In the genomic region with DNA sequence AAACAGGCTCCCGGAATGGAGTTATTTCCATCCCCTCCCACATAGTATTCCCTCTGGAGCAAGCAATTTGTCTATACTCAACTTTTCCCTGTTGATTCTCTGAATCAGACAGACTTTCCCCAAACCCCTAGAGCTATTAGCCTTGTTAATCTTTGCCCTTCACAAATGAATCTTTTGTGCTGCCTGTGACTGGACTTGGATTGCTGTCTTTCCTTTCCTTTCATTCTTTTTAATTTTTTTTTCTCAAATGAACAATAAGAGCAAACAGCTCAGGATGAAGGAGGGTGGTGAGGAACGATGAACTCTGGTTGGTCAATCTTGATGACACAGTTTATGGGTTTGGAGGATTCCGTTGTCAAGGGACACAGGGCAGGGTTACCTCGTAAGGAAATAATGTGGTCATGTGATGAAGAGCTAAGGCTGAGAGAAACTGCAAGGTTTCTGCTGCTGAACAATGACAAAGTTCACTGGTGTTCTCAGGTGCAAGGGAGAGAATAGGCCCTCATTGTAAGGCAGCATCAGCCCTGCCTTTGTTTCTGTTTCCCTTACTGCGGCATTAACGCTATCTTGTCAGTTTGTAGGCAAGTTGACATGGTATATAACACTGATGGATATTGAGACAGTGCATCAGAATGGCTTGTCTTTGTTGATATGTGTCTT, we compare ENCODE assay signal across 12 cellular contexts.
DNase-seq lines count a peak whose midpoint lies in the region; ATAC-seq and TF ChIP-seq lines count a peak whose summit lies in the region.
"Had no signal": no experiment of that assay in that cellular context is flagged by ENCODE, and none has a peak within 500 bp of the region (broad histone marks: within the 10 kb centered on the region; RNA-seq: fewer than 3 reads in every experiment).

No MANE protein-coding gene starts in this region.

- H3K4me3 Mint-ChIP-seq in GM23338 = no peak overlapping the region
- no peak overlapping the region for H3K4me3 Mint-ChIP-seq in activated CD4-positive, alpha-beta memory T cell treated with anti-CD3 and anti-CD28 coated beads for 36 hours
- H3K4me3 Mint-ChIP-seq: activated T-cell treated with anti-CD3 and anti-CD28 coated beads, Interleukin-2, amount 50 U/mL, for 72 hours; central memory CD8-positive, alpha-beta T cell had no signal

- H3K4me3 ChIP-seq in GM23338 = no peak overlapping the region
- H3K4me3 ChIP-seq in NB4 (ENCODE audit: low read depth, low read length) = no peak overlapping the region
- H3K4me3 ChIP-seq in colonic mucosa = no peak overlapping the region
- H3K4me3 ChIP-seq in mucosa of descending colon = no peak overlapping the region
- H3K4me3 ChIP-seq in SJCRH30 = no peak overlapping the region

- TF ChIP-seq CTCF in GM23338 (conservative IDR thresholded peaks at IDR 0.05; ENCODE audit: low read depth in 2 of 2) (no peak), NB4 (IDR thresholded peaks at IDR 0.05; ENCODE audit: low read depth, low read length) (no peak), colonic mucosa (IDR thresholded peaks at IDR 0.05) (no peak), mucosa of descending colon (IDR thresholded peaks at IDR 0.05) (no peak)

- DNase-seq in GM23338 (ENCODE audit: low spot score) (peak; percentile 27), NB4 (ENCODE audit: low read depth) (peak; percentile 85), colonic mucosa (peak; percentile 25), mucosa of descending colon (peak in 1 of 3 donors; percentile 3), SJCRH30 (no peak), COLO668 (lab: John Stamatoyannopoulos, UW; ENCODE audit: unreplicated experiment) (no peak)
- no peak for DNase-seq in activated CD4-positive, alpha-beta memory T cell treated with anti-CD3 and anti-CD28 coated beads for 36 hours
- DNase-seq in stimulated activated CD8-positive, alpha-beta memory T cell treated with anti-CD3 and anti-CD28 coated beads, Interleukin-4, amount 100 ng/mL, for 48 hours = no peak
- DNase-seq: activated T-cell treated with anti-CD3 and anti-CD28 coated beads, Interleukin-2, amount 50 U/mL, for 72 hours; NCI-H187 treated with DMSO at 0.1 percent for 48 hours had no signal

- H3K79me2 ChIP-seq in GM23338 (replicated peaks; ENCODE audit: insufficient read depth) = no peaks in the 10 kb centered on the region

- no peaks in the 10 kb centered on the region for H4K20me1 ChIP-seq in GM23338 (replicated peaks; ENCODE audit: insufficient read depth)

- H3K9ac ChIP-seq in colonic mucosa (ENCODE audit: low read depth in 2 of 2, low read length in 2 of 2) = no peak overlapping the region

- H3K4me2 ChIP-seq in GM23338 = no peak overlapping the region

- H3K27ac Mint-ChIP-seq in GM23338 = peak overlapping the region; percentile 57; the same call in 1 of the 2 replicates
- H3K27ac Mint-ChIP-seq in activated CD4-positive, alpha-beta memory T cell treated with anti-CD3 and anti-CD28 coated beads for 36 hours = no peak overlapping the region
- H3K27ac Mint-ChIP-seq: activated T-cell treated with anti-CD3 and anti-CD28 coated beads, Interleukin-2, amount 50 U/mL, for 72 hours had no signal

- H3F3A ChIP-seq in GM23338 (replicated peaks; ENCODE audit: low read depth) = no peaks in the 10 kb centered on the region

- H3K27ac ChIP-seq in GM23338 (ENCODE audit: low read depth) (no peak overlapping the region), colonic mucosa (no peak overlapping the region), SJCRH30 (no peak overlapping the region)
- H3K27ac ChIP-seq: HL-60 had no signal

- no peaks in the 10 kb centered on the region for H3K9me3 Mint-ChIP-seq in GM23338
- H3K9me3 Mint-ChIP-seq in activated CD4-positive, alpha-beta memory T cell treated with anti-CD3 and anti-CD28 coated beads for 36 hours = peaks cover 2% of the 10 kb centered on the region

- H3K36me3 Mint-ChIP-seq in GM23338 (ENCODE audit: low read depth) = no peaks in the 10 kb centered on the region
- H3K36me3 Mint-ChIP-seq in activated CD4-positive, alpha-beta memory T cell treated with anti-CD3 and anti-CD28 coated beads for 36 hours = no peaks in the 10 kb centered on the region

- H3K4me1 ChIP-seq in GM23338 (ENCODE audit: insufficient read depth) = no peaks in the 10 kb centered on the region
- H3K4me1 ChIP-seq in colonic mucosa = no peaks in the 10 kb centered on the region
- no peaks in the 10 kb centered on the region for H3K4me1 ChIP-seq in mucosa of descending colon (ENCODE audit: low read depth)
- no peaks in the 10 kb centered on the region for H3K4me1 ChIP-seq in SJCRH30

- H3K4me1 Mint-ChIP-seq in GM23338 = no peaks in the 10 kb centered on the region
- no peaks in the 10 kb centered on the region for H3K4me1 Mint-ChIP-seq in activated CD4-positive, alpha-beta memory T cell treated with anti-CD3 and anti-CD28 coated beads for 36 hours (ENCODE audit: low read depth)
- H3K4me1 Mint-ChIP-seq: central memory CD8-positive, alpha-beta T cell had no signal

- H3K27me3 ChIP-seq in GM23338 (ENCODE audit: insufficient read depth) (no peaks in the 10 kb centered on the region), colonic mucosa (no peaks in the 10 kb centered on the region), SJCRH30 (no peaks in the 10 kb centered on the region)

- ATAC-seq in GM23338 (no peak; the same call in 2 of the 3 replicates), mucosa of descending colon (peak; percentile 77)
- ATAC-seq: activated T-cell treated with anti-CD3 and anti-CD28 coated beads, Interleukin-2, amount 50 U/mL, for 72 hours had no signal

- H3K9me2 ChIP-seq in GM23338 (ENCODE audit: insufficient read depth) = no peaks in the 10 kb centered on the region

- H3K36me3 ChIP-seq in GM23338 (ENCODE audit: insufficient read depth) (no peaks in the 10 kb centered on the region), colonic mucosa (no peaks in the 10 kb centered on the region), mucosa of descending colon (ENCODE audit: low read depth) (no peaks in the 10 kb centered on the region), SJCRH30 (no peaks in the 10 kb centered on the region)

- intact Hi-C loops in colonic mucosa (cut with DNase I) = no loop called here
- intact Hi-C loops in mucosa of descending colon (cut with DNase I, micrococcal nuclease) = no loop called here
- intact Hi-C loops in activated CD4-positive, alpha-beta memory T cell treated with anti-CD3 and anti-CD28 coated beads for 36 hours (cut with micrococcal nuclease) = no loop called here

- H3K9me3 ChIP-seq in colonic mucosa = no peaks in the 10 kb centered on the region
- no peaks in the 10 kb centered on the region for H3K9me3 ChIP-seq in mucosa of descending colon
- H3K9me3 ChIP-seq in SJCRH30 (replicated peaks) = no peaks in the 10 kb centered on the region

- TF ChIP-seq POLR2A in NB4 (IDR thresholded peaks at IDR 0.05; ENCODE audit: extremely low read depth, insufficient read length) = no peak

- CTCF ChIA-PET in activated CD4-positive, alpha-beta memory T cell treated with anti-CD3 and anti-CD28 coated beads for 36 hours (lab: Charles Lee) = no interaction called here

- H2AFZ ChIP-seq in GM23338 = no peak overlapping the region

- H3K27me3 Mint-ChIP-seq in GM23338 (ENCODE audit: insufficient read depth, low read depth, poor library complexity) = no peaks in the 10 kb centered on the region
- no peaks in the 10 kb centered on the region for H3K27me3 Mint-ChIP-seq in activated CD4-positive, alpha-beta memory T cell treated with anti-CD3 and anti-CD28 coated beads for 36 hours
- H3K27me3 Mint-ChIP-seq: central memory CD8-positive, alpha-beta T cell had no signal

- POLR2A ChIA-PET in activated CD4-positive, alpha-beta memory T cell treated with anti-CD3 and anti-CD28 coated beads for 36 hours (lab: Charles Lee) = no interaction called here

TF ChIP-seq in GM23338, 12 proteins besides CTCF, POLR2A, EP300 and RAD21 (continues in another document):
- TF ChIP-seq, protein P1, sequence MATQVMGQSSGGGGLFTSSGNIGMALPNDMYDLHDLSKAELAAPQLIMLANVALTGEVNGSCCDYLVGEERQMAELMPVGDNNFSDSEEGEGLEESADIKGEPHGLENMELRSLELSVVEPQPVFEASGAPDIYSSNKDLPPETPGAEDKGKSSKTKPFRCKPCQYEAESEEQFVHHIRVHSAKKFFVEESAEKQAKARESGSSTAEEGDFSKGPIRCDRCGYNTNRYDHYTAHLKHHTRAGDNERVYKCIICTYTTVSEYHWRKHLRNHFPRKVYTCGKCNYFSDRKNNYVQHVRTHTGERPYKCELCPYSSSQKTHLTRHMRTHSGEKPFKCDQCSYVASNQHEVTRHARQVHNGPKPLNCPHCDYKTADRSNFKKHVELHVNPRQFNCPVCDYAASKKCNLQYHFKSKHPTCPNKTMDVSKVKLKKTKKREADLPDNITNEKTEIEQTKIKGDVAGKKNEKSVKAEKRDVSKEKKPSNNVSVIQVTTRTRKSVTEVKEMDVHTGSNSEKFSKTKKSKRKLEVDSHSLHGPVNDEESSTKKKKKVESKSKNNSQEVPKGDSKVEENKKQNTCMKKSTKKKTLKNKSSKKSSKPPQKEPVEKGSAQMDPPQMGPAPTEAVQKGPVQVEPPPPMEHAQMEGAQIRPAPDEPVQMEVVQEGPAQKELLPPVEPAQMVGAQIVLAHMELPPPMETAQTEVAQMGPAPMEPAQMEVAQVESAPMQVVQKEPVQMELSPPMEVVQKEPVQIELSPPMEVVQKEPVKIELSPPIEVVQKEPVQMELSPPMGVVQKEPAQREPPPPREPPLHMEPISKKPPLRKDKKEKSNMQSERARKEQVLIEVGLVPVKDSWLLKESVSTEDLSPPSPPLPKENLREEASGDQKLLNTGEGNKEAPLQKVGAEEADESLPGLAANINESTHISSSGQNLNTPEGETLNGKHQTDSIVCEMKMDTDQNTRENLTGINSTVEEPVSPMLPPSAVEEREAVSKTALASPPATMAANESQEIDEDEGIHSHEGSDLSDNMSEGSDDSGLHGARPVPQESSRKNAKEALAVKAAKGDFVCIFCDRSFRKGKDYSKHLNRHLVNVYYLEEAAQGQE (IDR thresholded peaks at IDR 0.05; ENCODE audit: unreplicated experiment) = no peak
- TF ChIP-seq ZNF331 (CRISPR knock-in tag; IDR thresholded peaks at IDR 0.05; ENCODE audit: low read depth) (no peak), POLR2AphosphoS5 (IDR thresholded peaks at IDR 0.05; ENCODE audit: low read depth) (no peak), ZNF114 (CRISPR knock-in tag; IDR thresholded peaks at IDR 0.05) (no peak), EZH2phosphoT487 (IDR thresholded peaks at IDR 0.05; ENCODE audit: unreplicated experiment) (no peak)

Comparison
In these comparisons a context has a peak if more than half of its experiments do, and no peak if none do; other contexts are left out.
1. DNase-seq: peak in GM23338 (single experiment), NB4 (single experiment) and colonic mucosa (single experiment); none in SJCRH30 (0 of 2), activated CD4-positive, alpha-beta memory T cell treated with anti-CD3 and anti-CD28 coated beads for 36 hours (single experiment), COLO668 (single experiment) and stimulated activated CD8-positive, alpha-beta memory T cell treated with anti-CD3 and anti-CD28 coated beads, Interleukin-4, amount 100 ng/mL, for 48 hours (single experiment).